In genomic region chr2:219218279-219219112, GRCh38 we compare ENCODE assay signal across 9 cellular contexts. TPM values are rescaled to one million over a fixed set of nuclear protein-coding genes. Genes with fewer than 3 reads are reported as not detected.
DNase-seq lines count a peak whose midpoint lies in the region; ATAC-seq and TF ChIP-seq lines count a peak whose summit lies in the region.
"Had no signal": no experiment of that assay in that cellular context is flagged by ENCODE, and none has a peak within 500 bp of the region (broad histone marks: within the 10 kb centered on the region; RNA-seq: fewer than 3 reads in every experiment).

TSS of gene ABCB6 (minus strand) at chr2:219218958. CDS start at chr2:219218673, 285 bp downstream.

- no peaks in the 10 kb centered on the region; the same call in 1 of the 2 replicates for H3K9me3 ChIP-seq in AG04450 (ENCODE audit: control insufficient read depth, insufficient read depth, low read length)

- H3K27me3 ChIP-seq in AG04450 (ENCODE audit: control insufficient read depth, insufficient read depth, low read length): no peaks in the 10 kb centered on the region

- TF ChIP-seq CTCF in AG04450 (IDR thresholded peaks at IDR 0.05; ENCODE audit: low read depth, low read length): no peak

- peaks cover 8 to 15% of the 10 kb centered on the region in 2 donors for H3K4me1 Mint-ChIP-seq in effector memory CD8-positive, alpha-beta T cell (ENCODE audit: low read depth in 2 of 2)

- POLR2A ChIA-PET in AG04450 (lab: Yijun Ruan, JAX): interaction anchor here (0.6 to 4.6 kb wide), 14 partner anchors 11 to 169 kb away, joined by 3 to 37 read pairs (median 5); partner anchors contain the start of genes ANKZF1, ATG9A, CNPPD1 and DNAJB2

- H3K27me3 Mint-ChIP-seq in effector memory CD8-positive, alpha-beta T cell: no peaks in the 10 kb centered on the region

- H3K36me3 Mint-ChIP-seq in effector memory CD8-positive, alpha-beta T cell (ENCODE audit: insufficient read depth): peaks cover 48% of the 10 kb centered on the region

- peak within 1 kb of the TSS; percentile 35 to 90 for H3K27ac Mint-ChIP-seq in effector memory CD8-positive, alpha-beta T cell

- CTCF ChIA-PET in AG04450 (lab: Charles Lee): interaction anchor here (0.5 to 1.5 kb wide), 3 partner anchors 59 to 239 kb away, joined by 3 to 4 read pairs (median 3); no protein-coding TSS in a partner anchor

- peak within 1 kb of the TSS; percentile 96 for H3K27ac ChIP-seq in AG04450 (ENCODE audit: low read depth, low read length)
- H3K27ac ChIP-seq: HL-60 had no signal

- H3K4me3 Mint-ChIP-seq in effector memory CD8-positive, alpha-beta T cell: peak within 1 kb of the TSS; percentile 83 to 87

- no peaks in the 10 kb centered on the region for H3K9me3 Mint-ChIP-seq in effector memory CD8-positive, alpha-beta T cell

- peak; percentile 81 for ATAC-seq in GM18909 (IDR thresholded peaks at IDR 0.05; ENCODE audit: poor library complexity, unreplicated experiment)
- ATAC-seq in HG03159 (IDR thresholded peaks at IDR 0.05; ENCODE audit: unreplicated experiment): peak; percentile 76
- peak; percentile 84 for ATAC-seq in effector memory CD8-positive, alpha-beta T cell (replicated peaks)

- H3K4me3 ChIP-seq in AG04450 (ENCODE audit: low read depth, low read length): peak within 1 kb of the TSS; percentile 69

- DNase-seq in AG04450 (ENCODE audit: low read depth, low spot score) (peak; percentile 84), NCI-H526 (lab: John Stamatoyannopoulos, UW) (peak; percentile 92 to 98), medulla oblongata (ENCODE audit: extremely low spot score) (peak; percentile 97)
- peak; percentile 62 to 77 (median 72) for DNase-seq in activated CD8-positive, alpha-beta memory T cell treated with anti-CD3 and anti-CD28 coated beads for 48 hours (ENCODE audit: low read depth in 2 of 3, low spot score in 2 of 3)
- DNase-seq in effector memory CD8-positive, alpha-beta T cell: peak; percentile 69 to 76 (median 74)
- DNase-seq in stimulated activated CD4-positive, alpha-beta T cell treated with anti-CD3 and anti-CD28 coated beads, TNF-alpha, amount 100 ng/mL, for 48 hours (ENCODE audit: low read depth in 3 of 3): peak; percentile 69 to 93 (median 85)

RNA-seq across cellular contexts. Expression of gene ABCB6, which starts in this region (rescaled TPM):
- polyA plus RNA-seq in AG04450 (2011; rRNA removed): 20.9 and 22.2 TPM in 2 replicates
- 32.4 and 33.0 TPM in 2 replicates for polyA minus RNA-seq in AG04450 (2011; rRNA and poly(A)+ RNA removed)

Comparison
In these comparisons a context has a peak if more than half of its experiments do, and no peak if none do; other contexts are left out.
1. Peak in every context shown above with its lines: DNase-seq, ATAC-seq, H3K4me3 ChIP-seq and H3K27ac ChIP-seq.